18 cellular contexts compared by ENCODE assay signal in genomic region chrX:68083510-68083909, GRCh38.
"Had no signal": no experiment of that assay in that cellular context is flagged by ENCODE, and none has a peak within 500 bp of the region (broad histone marks: within the 10 kb centered on the region; RNA-seq: fewer than 3 reads in every experiment).

No MANE protein-coding gene starts in this region.

- H3K36me3 Mint-ChIP-seq: activated CD8-positive, alpha-beta memory T cell treated with anti-CD3 and anti-CD28 coated beads, Interleukin-2, amount 10 ng/mL, durations not matched to agents 7 days and 5 days; activated naive CD4-positive, alpha-beta T cell treated with anti-CD3 and anti-CD28 coated beads, Interleukin-2, amount 50 U/mL, for 72 hours; naive thymus-derived CD4-positive, alpha-beta T cell; stimulated activated effector memory CD8-positive, alpha-beta T cell treated with anti-CD3 and anti-CD28 coated beads, Interleukin-12 subunit alpha, Interleukin-12 subunit beta, amount 100 ng/mL, for 72 hours had no signal

- H3K9me3 ChIP-seq: neutrophil, uterus had no signal

- H3K4me3 Mint-ChIP-seq: activated CD8-positive, alpha-beta memory T cell treated with anti-CD3 and anti-CD28 coated beads, Interleukin-2, amount 10 ng/mL, durations not matched to agents 7 days and 5 days; activated T-cell treated with anti-CD3 and anti-CD28 coated beads, Interleukin-2, amount 50 U/mL, for 4 hours; naive thymus-derived CD4-positive, alpha-beta T cell; stimulated activated effector memory CD8-positive, alpha-beta T cell treated with anti-CD3 and anti-CD28 coated beads, Interleukin-12 subunit alpha, Interleukin-12 subunit beta, amount 100 ng/mL, for 72 hours; T-helper 2 cell treated with Interferon-gamma antibody and Interleukin-4, amounts not matched to agents 5 μg/mL and 100 μg/mL, for 36 hours had no signal

- H3K4me1 ChIP-seq: uterus had no signal

- H3K27me3 Mint-ChIP-seq: activated CD8-positive, alpha-beta memory T cell treated with anti-CD3 and anti-CD28 coated beads, Interleukin-2, amount 10 ng/mL, durations not matched to agents 7 days and 5 days; naive thymus-derived CD4-positive, alpha-beta T cell had no signal

- ATAC-seq: activated CD8-positive, alpha-beta memory T cell treated with anti-CD3 and anti-CD28 coated beads, Interleukin-2, amount 10 ng/mL, durations not matched to agents 7 days and 5 days; activated naive CD4-positive, alpha-beta T cell treated with anti-CD3 and anti-CD28 coated beads, Interleukin-2, amount 50 U/mL, for 72 hours; activated T-cell treated with anti-CD3 and anti-CD28 coated beads, Interleukin-2, amount 50 U/mL, for 4 hours; naive thymus-derived CD4-positive, alpha-beta T cell; right cardiac atrium; stimulated activated effector memory CD8-positive, alpha-beta T cell treated with anti-CD3 and anti-CD28 coated beads, Interleukin-12 subunit alpha, Interleukin-12 subunit beta, amount 100 ng/mL, for 72 hours had no signal

- H3K27me3 ChIP-seq: cardiac muscle cell, neutrophil, tibial artery, uterus had no signal

- H3K36me3 ChIP-seq: cardiac muscle cell, neutrophil, tibial artery, uterus had no signal

- H3K27ac Mint-ChIP-seq: activated CD8-positive, alpha-beta memory T cell treated with anti-CD3 and anti-CD28 coated beads, Interleukin-2, amount 10 ng/mL, durations not matched to agents 7 days and 5 days; activated naive CD4-positive, alpha-beta T cell treated with anti-CD3 and anti-CD28 coated beads, Interleukin-2, amount 50 U/mL, for 72 hours; naive thymus-derived CD4-positive, alpha-beta T cell; stimulated activated effector memory CD8-positive, alpha-beta T cell treated with anti-CD3 and anti-CD28 coated beads, Interleukin-12 subunit alpha, Interleukin-12 subunit beta, amount 100 ng/mL, for 72 hours; T-helper 2 cell treated with Interferon-gamma antibody and Interleukin-4, amounts not matched to agents 5 μg/mL and 100 μg/mL, for 36 hours had no signal

- DNase-seq: activated CD4-positive, alpha-beta T cell treated with anti-CD3 and anti-CD28 coated beads, Interleukin-2, amount 50 U/mL, for 4 hours; activated CD8-positive, alpha-beta memory T cell treated with anti-CD3 and anti-CD28 coated beads, Interleukin-2, amount 10 ng/mL, durations not matched to agents 7 days and 5 days; activated effector memory CD4-positive, alpha-beta T cell treated with anti-CD3 and anti-CD28 coated beads, Interleukin-2, amount 50 U/mL, for 16 hours; activated T-cell treated with anti-CD3 and anti-CD28 coated beads, Interleukin-2, amount 50 U/mL, for 4 hours; head of caudate nucleus; naive thymus-derived CD4-positive, alpha-beta T cell; right cardiac atrium; SW 1271; tibial artery; uterus had no signal

- H3K4me1 Mint-ChIP-seq: activated CD8-positive, alpha-beta memory T cell treated with anti-CD3 and anti-CD28 coated beads, Interleukin-2, amount 10 ng/mL, durations not matched to agents 7 days and 5 days; naive thymus-derived CD4-positive, alpha-beta T cell; stimulated activated effector memory CD8-positive, alpha-beta T cell treated with anti-CD3 and anti-CD28 coated beads, Interleukin-12 subunit alpha, Interleukin-12 subunit beta, amount 100 ng/mL, for 72 hours had no signal

- H3K27ac ChIP-seq: cardiac muscle cell, neutrophil, tibial artery had no signal

- H3K9me3 Mint-ChIP-seq: activated T-cell treated with anti-CD3 and anti-CD28 coated beads, Interleukin-2, amount 50 U/mL, for 4 hours; T-helper 2 cell treated with Interferon-gamma antibody and Interleukin-4, amounts not matched to agents 5 μg/mL and 100 μg/mL, for 36 hours had no signal

- H3K4me3 ChIP-seq: cardiac muscle cell, smooth muscle cell, tibial artery, uterus had no signal

- H3K4me2 ChIP-seq: smooth muscle cell had no signal

- FAIRE-seq: colon, islet of Langerhans had no signal
